36 cellular contexts compared by ENCODE assay signal in the genomic region with DNA sequence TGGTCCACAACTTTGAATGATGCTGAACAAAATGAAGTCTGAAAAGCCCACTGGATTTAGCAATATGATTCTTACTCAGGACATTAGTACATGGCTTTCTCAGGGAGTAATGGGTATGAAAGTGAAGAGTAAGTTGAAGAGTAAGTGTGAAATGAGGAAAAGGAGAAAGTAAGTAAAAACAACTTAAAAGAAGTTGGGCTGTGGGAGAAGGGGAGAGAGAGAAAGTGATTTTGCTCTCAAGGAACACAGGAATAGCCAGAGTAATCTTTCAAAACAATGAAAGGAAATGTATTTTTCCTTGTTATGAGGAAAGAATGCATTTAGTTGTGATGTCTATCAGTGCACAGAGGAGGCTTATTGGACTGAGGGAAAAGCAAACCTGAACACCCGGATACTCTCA. TPM values are rescaled to one million over a fixed set of nuclear protein-coding genes. Genes with fewer than 3 reads are reported as not detected.
"Had no signal": no experiment of that assay in that cellular context is flagged by ENCODE, and none has a peak within 500 bp of the region (broad histone marks: within the 10 kb centered on the region; RNA-seq: fewer than 3 reads in every experiment).

No MANE protein-coding gene starts in this region.

- H3K4me3 ChIP-seq: adrenal gland, ascending aorta, body of pancreas, breast epithelium, cardiac muscle cell had no signal

- H3K9me3 ChIP-seq: adrenal gland, ascending aorta, body of pancreas, breast epithelium had no signal

- H3K4me1 ChIP-seq: adrenal gland, ascending aorta, body of pancreas, breast epithelium had no signal

- FAIRE-seq: astrocyte, bronchial epithelial cell had no signal

- DNase-seq: activated effector memory CD4-positive, alpha-beta T cell treated with anti-CD3 and anti-CD28 coated beads, Interleukin-2, amount 50 U/mL, for 16 hours; activated effector memory CD4-positive, alpha-beta T cell treated with Interleukin-2 at 50 U/mL for 16 hours; activated gamma-delta T cell; activated gamma-delta T cell treated with Interleukin-2 at 50 U/mL for 16 hours; activated naive CD4-positive, alpha-beta T cell; activated naive CD4-positive, alpha-beta T cell treated with anti-CD3 and anti-CD28 coated beads for 36 hours; activated naive CD4-positive, alpha-beta T cell treated with anti-CD3 and anti-CD28 coated beads, Interleukin-2, amount 10 ng/mL, durations not matched to agents 7 days and 5 days; activated naive CD4-positive, alpha-beta T cell treated with anti-CD3 and anti-CD28 coated beads, Interleukin-2, amount 50 U/mL, for 16 hours; activated naive CD4-positive, alpha-beta T cell treated with Interleukin-2 at 50 U/mL for 16 hours; activated naive CD8-positive, alpha-beta T cell treated with anti-CD3 and anti-CD28 coated beads for 36 hours; activated naive CD8-positive, alpha-beta T cell treated with anti-CD3 and anti-CD28 coated beads, Interleukin-2, amount 10 ng/mL, durations not matched to agents 7 days and 5 days; activated naive CD8-positive, alpha-beta T cell treated with anti-CD3 and anti-CD28 coated beads, Interleukin-2, amount 50 U/mL, for 24 hours; activated T-cell treated with anti-CD3 and anti-CD28 coated beads, Interleukin-2, amount 50 U/mL, for 1 hour; activated T-cell treated with anti-CD3 and anti-CD28 coated beads, Interleukin-2, amount 50 U/mL, for 24 hours; activated T-cell treated with anti-CD3 and anti-CD28 coated beads, Interleukin-2, amount 50 U/mL, for 4 hours; activated T-cell treated with anti-CD3 and anti-CD28 coated beads, Interleukin-2, amount 50 U/mL, for 48 hours; activated T-cell treated with anti-CD3 and anti-CD28 coated beads, Interleukin-2, amount 50 U/mL, for 72 hours; adrenal gland; amniotic stem cell; amygdala; anterior cingulate cortex; aorta; body of pancreas; brain microvascular endothelial cell; caudate nucleus; central memory CD4-positive, alpha-beta T cell; cerebellar nuclear complex had no signal

- H3K27ac ChIP-seq: adrenal gland, ascending aorta, body of pancreas, brain microvascular endothelial cell, breast epithelium, cardiac muscle cell had no signal

- H3K36me3 ChIP-seq: adrenal gland, ascending aorta, brain microvascular endothelial cell, breast epithelium, cardiac muscle cell had no signal

- H3K27me3 ChIP-seq: adrenal gland, ascending aorta, body of pancreas, brain microvascular endothelial cell, breast epithelium, cardiac muscle cell had no signal

RNA-seq across cellular contexts. Expression of gene NKAIN2, which starts 39.8 kb away (rescaled TPM):
- total RNA-seq: activated naive CD4-positive, alpha-beta T cell treated with anti-CD3 and anti-CD28 coated beads for 36 hours; activated naive CD4-positive, alpha-beta T cell treated with anti-CD3 and anti-CD28 coated beads, Interleukin-2, amount 50 U/mL, for 72 hours; activated naive CD8-positive, alpha-beta T cell treated with anti-CD3 and anti-CD28 coated beads for 36 hours; activated naive CD8-positive, alpha-beta T cell treated with anti-CD3 and anti-CD28 coated beads, Interleukin-2, amount 10 ng/mL, durations not matched to agents 7 days and 5 days; activated T-cell treated with anti-CD3 and anti-CD28 coated beads, Interleukin-2, amount 50 U/mL, for 4 hours; activated T-cell treated with anti-CD3 and anti-CD28 coated beads, Interleukin-2, amount 50 U/mL, for 72 hours; activated T-helper 1 cell treated with anti-CD3 and anti-CD28 coated beads, Interleukin-12 subunit alpha, Interleukin-12 subunit beta, Interleukin-2, Interleukin-4 antibody, amounts not matched to agents 30 ng/mL and 10 ng/mL and 1 ng/mL, durations not matched to agents 14 hours and 24 hours and 36 hours; activated T-helper 17 cell treated with anti-CD3 and anti-CD28 coated beads, Interleukin-2, amount 50 U/mL, for 72 hours; activated T-helper 2 cell treated with anti-CD3 and anti-CD28 coated beads, Interferon-gamma antibody, Interleukin-2, Interleukin-4, amounts not matched to agents 10 μg/mL and 5 μg/mL and 100 μg/mL, durations not matched to agents 14 hours and 24 hours and 36 hours; body of pancreas; cardiac muscle cell had no signal
- polyA plus RNA-seq: aorta had no signal
